In genomic region chr16:29294951-29295795, GRCh38 we compare ENCODE assay signal across 8 cellular contexts.
DNase-seq lines count a peak whose midpoint lies in the region; ATAC-seq and TF ChIP-seq lines count a peak whose summit lies in the region.
"Not testable (repeated sequence)": the region's sequence is repeated elsewhere in the genome, so short reads cannot be mapped to it uniquely, and the experiment has no call there.

No MANE protein-coding gene starts in this region.

- H3K4me1 Mint-ChIP-seq in naive B cell = peaks cover 16 to 33% (median 29%) of the 10 kb centered on the region in 3 donors
- peaks cover 12% of the 10 kb centered on the region for H3K4me1 Mint-ChIP-seq in neural crest cell

- peaks cover 0 to 13% of the 10 kb centered on the region in 2 donors for H3K36me3 Mint-ChIP-seq in naive B cell
- H3K36me3 Mint-ChIP-seq in neural crest cell (ENCODE audit: low read depth) = not testable (repeated sequence)

- H3K27ac Mint-ChIP-seq in naive B cell = peak overlapping the region in 1 of 6 donors; percentile 47
- H3K27ac Mint-ChIP-seq in neural crest cell (ENCODE audit: unreplicated experiment) = peak overlapping the region; percentile 62

- 86 to 95% (median 89%) methylated on average over 18 to 21 of the region's 21 CpGs for WGBS in heart left ventricle, 4 donors
- 88% methylated on average over 21 of the region's 21 CpGs for WGBS in right cardiac atrium
- 83 to 88% (median 86%) methylated on average over 14 to 21 of the region's 21 CpGs for WGBS in spleen, 5 donors

- H2AFZ ChIP-seq in OCI-LY7 (ENCODE audit: low read length) = not testable (repeated sequence)

- H3K36me3 ChIP-seq in HEK293 (ENCODE audit: control insufficient read depth in 2 of 2, insufficient read depth in 1 of 2, low read length in 2 of 2); OCI-LY7 (ENCODE audit: insufficient read depth, low read length); heart left ventricle; spleen; upper lobe of right lung: not testable (repeated sequence)

- H3K27ac ChIP-seq in HEK293 (ENCODE audit: extremely low read depth, low read depth, low read length); OCI-LY7 (ENCODE audit: low read depth, low read length, poor library complexity, severe bottlenecking); right cardiac atrium (ENCODE audit: low read length); spleen; upper lobe of right lung: not testable (repeated sequence)
- peak overlapping the region in 8 of 12 donors; percentile 43 to 91 (median 82) for H3K27ac ChIP-seq in heart left ventricle

- not testable (repeated sequence) for TF ChIP-seq POLR2A in heart left ventricle (IDR thresholded peaks at IDR 0.05); spleen (IDR thresholded peaks at IDR 0.05)

- not testable (repeated sequence) for ATAC-seq in heart left ventricle, right cardiac atrium, upper lobe of right lung
- peak; percentile 34 to 38 for ATAC-seq in naive B cell (ENCODE audit: low read depth in 2 of 2)

- CTCF ChIA-PET in HEK293 (lab: Yijun Ruan, JAX); OCI-LY7 (lab: Charles Lee; ENCODE audit: unreplicated experiment): not testable (repeated sequence)

- not testable (repeated sequence) for H3K9me3 Mint-ChIP-seq in naive B cell, neural crest cell

- not testable (repeated sequence) for H3K79me2 ChIP-seq in OCI-LY7 (ENCODE audit: insufficient read depth, low read depth, low read length)

- not testable (repeated sequence) for H3K4me3 ChIP-seq in HEK293 (ENCODE audit: low read depth, low read length); OCI-LY7 (ENCODE audit: low read depth, low read length, poor library complexity, severe bottlenecking); heart left ventricle; right cardiac atrium (ENCODE audit: low read length); spleen; upper lobe of right lung

- H4K20me1 ChIP-seq in OCI-LY7 (ENCODE audit: insufficient read depth, low read length) = not testable (repeated sequence)

- peak overlapping the region in 1 of 8 donors; percentile 52 for H3K4me3 Mint-ChIP-seq in naive B cell
- not testable (repeated sequence) for H3K4me3 Mint-ChIP-seq in neural crest cell

- intact Hi-C loops in OCI-LY7 (cut with micrococcal nuclease; ENCODE audit: unreplicated experiment); heart left ventricle (cut with DNase I); right cardiac atrium (cut with DNase I); spleen (cut with DNase I; ENCODE audit: low total_unique reads); upper lobe of right lung (cut with DNase I): not testable (repeated sequence)

- not testable (repeated sequence) for BruUV-seq in OCI-LY7 (replicated peaks; lab: Mats Ljungman, UMichigan)

- POLR2A ChIA-PET in HEK293 (lab: Yijun Ruan, JAX); OCI-LY7 (lab: Charles Lee): not testable (repeated sequence)

- TF ChIP-seq CTCF in HEK293 (tag by site-specific recombination; IDR thresholded peaks at IDR 0.05); heart left ventricle (IDR thresholded peaks at IDR 0.05); neural crest cell (conservative IDR thresholded peaks at IDR 0.05); spleen (IDR thresholded peaks at IDR 0.05 in 8 of 11, conservative IDR thresholded peaks at IDR 0.05 in 3 of 11); upper lobe of right lung (IDR thresholded peaks at IDR 0.05): not testable (repeated sequence)
- peak; percentile 34 for TF ChIP-seq CTCF in OCI-LY7 (conservative IDR thresholded peaks at IDR 0.05; ENCODE audit: low read length)

- H3K4me2 ChIP-seq in OCI-LY7 (ENCODE audit: low read length) = 0 out of 2 replicates have a peak overlapping the region, but pooled peaks have one; percentile 21

- not testable (repeated sequence) for H3K4me1 ChIP-seq in HEK293 (ENCODE audit: control insufficient read depth, insufficient read depth, low read length); right cardiac atrium (ENCODE audit: control insufficient read depth, insufficient read depth, low read length); upper lobe of right lung
- peaks cover 19% of the 10 kb centered on the region for H3K4me1 ChIP-seq in OCI-LY7 (ENCODE audit: insufficient read depth, low read length, poor library complexity, severe bottlenecking)
- peaks cover 0 to 52% (median 20%) of the 10 kb centered on the region in 12 donors for H3K4me1 ChIP-seq in heart left ventricle
- H3K4me1 ChIP-seq in spleen = peaks cover 0 to 30% (median 7%) of the 10 kb centered on the region in 6 donors

- H3K27me3 Mint-ChIP-seq in naive B cell; neural crest cell (ENCODE audit: low read depth): not testable (repeated sequence)

- H3K27me3 ChIP-seq in heart left ventricle; right cardiac atrium (ENCODE audit: control insufficient read depth, insufficient read depth); spleen (replicated peaks in 1 of 7); upper lobe of right lung: not testable (repeated sequence)

- H3K9me3 ChIP-seq in HEK293 (ENCODE audit: control insufficient read depth, insufficient read depth, low read depth, low read length); OCI-LY7 (ENCODE audit: low read length); heart left ventricle; right cardiac atrium (ENCODE audit: control insufficient read depth, low read length); spleen; upper lobe of right lung: not testable (repeated sequence)

- DNase-seq in OCI-LY7 (ENCODE audit: low spot score) (peak; percentile 55), heart left ventricle (peak in 1 of 5 donors; percentile 24), right cardiac atrium (peak in 2 of 3 donors; percentile 8 to 53), spleen (peak; percentile 52), upper lobe of right lung (peak; percentile 29)
- not testable (repeated sequence) for DNase-seq in naive B cell; neural crest cell (ENCODE audit: low read depth, low spot score)

- H3K9me2 ChIP-seq in OCI-LY7 (ENCODE audit: insufficient read depth, low read length) = not testable (repeated sequence)

TF ChIP-seq in HEK293, 187 proteins besides CTCF, POLR2A, EP300 and RAD21:
- TF ChIP-seq EGR2 (tag by site-specific recombination; IDR thresholded peaks at IDR 0.05; ENCODE audit: low read depth) = peak; percentile 31; the same call in 1 of the 2 replicates
TF ChIP-seq in HEK293: peak in this region for 1; not testable (repeated sequence) for 186.
